ENCODE assay signal across 10 cellular contexts in the genomic region with DNA sequence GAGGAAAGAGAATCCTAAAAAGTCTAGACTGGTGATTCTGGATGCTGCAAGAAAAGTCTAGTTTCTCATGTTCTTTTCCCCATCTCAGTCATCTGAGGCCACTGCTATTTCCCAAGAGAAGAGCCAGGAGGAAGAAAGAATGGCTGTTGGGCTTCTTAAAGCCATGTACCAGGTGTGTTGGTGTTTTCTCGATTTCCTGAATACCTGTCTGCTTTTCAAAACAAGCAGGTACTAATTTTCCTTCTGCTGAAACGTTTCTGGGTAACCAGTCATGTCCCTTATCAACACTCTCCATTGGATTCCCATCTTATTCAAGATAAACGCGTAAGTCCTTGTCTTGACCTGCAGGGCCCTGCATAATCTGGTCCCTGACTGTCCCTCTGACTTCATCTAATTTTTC. TPM values are rescaled to one million over a fixed set of nuclear protein-coding genes. Genes with fewer than 3 reads are reported as not detected.
A peak's percentile ranks its signal among the peaks of the same experiment; 100 is the strongest.
DNase-seq lines count a peak whose midpoint lies in the region; ATAC-seq, FAIRE-seq and TF ChIP-seq lines count a peak whose summit lies in the region.
"Had no signal": no experiment of that assay in that cellular context is flagged by ENCODE, and none has a peak within 500 bp of the region (broad histone marks: within the 10 kb centered on the region; RNA-seq: fewer than 3 reads in every experiment).

No MANE protein-coding gene starts in this region.

- H3F3A ChIP-seq in GM23338 (replicated peaks; ENCODE audit: low read depth), result no peaks in the 10 kb centered on the region

- H3K27ac ChIP-seq in A549 (no peak overlapping the region), GM23338 (ENCODE audit: low read depth) (no peak overlapping the region), ascending aorta (no peak overlapping the region), mesodermal cell (ENCODE audit: low read depth, low read length, severe bottlenecking) (no peak overlapping the region)

- CTCF ChIA-PET in A549 (lab: Yijun Ruan, JAX), result interaction anchor here (0.6 to 0.7 kb wide), 3 partner anchors 14 to 544 kb away, joined by 3 to 6 read pairs (median 4); no protein-coding TSS in a partner anchor

- no peaks in the 10 kb centered on the region for H3K27me3 ChIP-seq in GM23338 (ENCODE audit: insufficient read depth)
- no peaks in the 10 kb centered on the region for H3K27me3 ChIP-seq in ascending aorta

- H3K9me2 ChIP-seq in GM23338 (ENCODE audit: insufficient read depth), result no peaks in the 10 kb centered on the region

- no peak for TF ChIP-seq RAD21 in A549 (conservative IDR thresholded peaks at IDR 0.05 in 1 of 2, IDR thresholded peaks at IDR 0.05 in 1 of 2)

- H3K4me2 ChIP-seq in A549 (peak overlapping the region; percentile 71), GM23338 (peak overlapping the region; percentile 97)

- peaks cover 14% of the 10 kb centered on the region for H3K27me3 Mint-ChIP-seq in GM23338 (ENCODE audit: insufficient read depth, low read depth, poor library complexity)

- no peaks in the 10 kb centered on the region; the same call in 1 of the 2 replicates for H3K79me2 ChIP-seq in GM23338 (replicated peaks; ENCODE audit: insufficient read depth)

- no peaks in the 10 kb centered on the region for H3K36me3 ChIP-seq in GM23338 (ENCODE audit: insufficient read depth)
- H3K36me3 ChIP-seq in ascending aorta, result peaks cover 9 to 23% of the 10 kb centered on the region in 2 donors
- H3K36me3 ChIP-seq in mesodermal cell (ENCODE audit: control insufficient read depth, insufficient read depth, low read length), result peaks cover 25% of the 10 kb centered on the region

- H3K4me1 Mint-ChIP-seq in GM23338, result peaks cover 12% of the 10 kb centered on the region

- H3K4me1 ChIP-seq in A549 (no peaks in the 10 kb centered on the region), GM23338 (ENCODE audit: insufficient read depth) (peaks cover 7% of the 10 kb centered on the region; the same call in 1 of the 2 replicates), ascending aorta (peaks cover 6 to 7% of the 10 kb centered on the region in 2 donors), mesodermal cell (ENCODE audit: control insufficient read depth, insufficient read depth, low read length, poor library complexity, severe bottlenecking) (no peaks in the 10 kb centered on the region)

- H3K4me3 ChIP-seq in A549, result no peak overlapping the region
- peak overlapping the region; percentile 99 for H3K4me3 ChIP-seq in GM23338
- H3K4me3 ChIP-seq in ascending aorta, result peak overlapping the region; percentile 66 to 83
- peak overlapping the region; percentile 83 for H3K4me3 ChIP-seq in mesodermal cell (ENCODE audit: extremely low read depth, insufficient read depth, low read length, poor library complexity, severe bottlenecking)

- no peak for TF ChIP-seq POLR2A in A549 (IDR thresholded peaks at IDR 0.05; ENCODE audit: low read length)

- WGBS in A549 (ENCODE audit: missing lambda C conversion rate), result 66% methylated on average over 4 of the region's 4 CpGs
- 94 to 95% methylated on average over 4 of the region's 4 CpGs for WGBS in mesodermal cell (ENCODE audit: insufficient coverage in 2 of 2), 2 experiments

- peaks cover 77% of the 10 kb centered on the region for H3K9me3 ChIP-seq in A549
- H3K9me3 ChIP-seq in ascending aorta, result peaks cover 3 to 40% of the 10 kb centered on the region in 2 donors
- H3K9me3 ChIP-seq in mesodermal cell (ENCODE audit: control insufficient read depth, low read length), result peaks cover 44% of the 10 kb centered on the region

- peak overlapping the region; percentile 98 for H3K4me3 Mint-ChIP-seq in GM23338

- no peak for TF ChIP-seq CTCF in A549 (IDR thresholded peaks at IDR 0.05)
- TF ChIP-seq CTCF in GM23338 (conservative IDR thresholded peaks at IDR 0.05; ENCODE audit: low read depth in 2 of 2), result no peak
- no peak for TF ChIP-seq CTCF in ascending aorta (IDR thresholded peaks at IDR 0.05)

- H2AFZ ChIP-seq in GM23338, result no peak overlapping the region

- no peak overlapping the region for H3K27ac Mint-ChIP-seq in GM23338

- no peak for DNase-seq in A549 (ENCODE audit: low read depth in 1 of 2, low spot score in 1 of 2)
- DNase-seq in GM23338 (ENCODE audit: low spot score), result no peak
- no peak for DNase-seq in ascending aorta (ENCODE audit: low spot score in 2 of 2)
- DNase-seq in DMS114 treated with DMSO at 0.1 percent for 48 hours (lab: John Stamatoyannopoulos, UW; ENCODE audit: unreplicated experiment), result no peak
- DNase-seq in iPS-NIHi11 (ENCODE audit: low spot score), result no peak
- no peak for DNase-seq in NCI-H524 treated with DMSO at 0.1 percent for 48 hours (lab: John Stamatoyannopoulos, UW)
- no peak for DNase-seq in GM19238 (ENCODE audit: insufficient read length, low spot score)
- DNase-seq: GF-D8, NCI-H1092 had no signal

- POLR2A ChIA-PET in A549 (lab: Yijun Ruan, JAX), result interaction anchor here (0.6 to 0.7 kb wide), 2 partner anchors 253 to 1294 kb away, joined by 4 to 5 read pairs; no protein-coding TSS in a partner anchor

- TF ChIP-seq EP300 in A549 (IDR thresholded peaks at IDR 0.05), result no peak

- intact Hi-C loops in ascending aorta (cut with DNase I), result no loop called here

- no peaks in the 10 kb centered on the region for H4K20me1 ChIP-seq in GM23338 (replicated peaks; ENCODE audit: insufficient read depth)

- ATAC-seq in A549 (no peak), GM23338 (no peak)

- H3K36me3 Mint-ChIP-seq in GM23338 (ENCODE audit: low read depth), result peaks cover 11% of the 10 kb centered on the region

- peaks cover 4% of the 10 kb centered on the region for H3K9me3 Mint-ChIP-seq in GM23338

- peak; percentile 28 for FAIRE-seq in A549 (lab: Jason Lieb, UNC)

TF ChIP-seq in A549, 52 proteins besides CTCF, POLR2A, EP300 and RAD21 (continues in another document):
- no peak for TF ChIP-seq RCOR1 (IDR thresholded peaks at IDR 0.05; ENCODE audit: low read depth, low read length)
- no peak for TF ChIP-seq CBX8 (IDR thresholded peaks at IDR 0.05)
- TF ChIP-seq CEBPB (IDR thresholded peaks at IDR 0.05), result no peak
- TF ChIP-seq TP53 (CRISPR knock-in tag; IDR thresholded peaks at IDR 0.05), result no peak
- TF ChIP-seq CHD4 (IDR thresholded peaks at IDR 0.05; ENCODE audit: borderline replicate concordance), result no peak
- TF ChIP-seq JUN (IDR thresholded peaks at IDR 0.05), result no peak

TF ChIP-seq in GM23338, 12 proteins besides CTCF, POLR2A, EP300 and RAD21 (continues in another document):
- TF ChIP-seq EZH2 (IDR thresholded peaks at IDR 0.05; ENCODE audit: low read depth, unreplicated experiment) (no peak), ZNF331 (CRISPR knock-in tag; IDR thresholded peaks at IDR 0.05; ENCODE audit: low read depth) (no peak), POLR2AphosphoS5 (IDR thresholded peaks at IDR 0.05; ENCODE audit: low read depth) (no peak), JUNB (IDR thresholded peaks at IDR 0.05; ENCODE audit: unreplicated experiment) (no peak)

RNA-seq across cellular contexts. Expression of a gene that starts 1.1 kb away (rescaled TPM):
- polyA plus RNA-seq in A549 (2011; rRNA removed) (7.8 and 7.9 TPM in 2 replicates), A549 (2017; fragmentation: RNase III; extraction: RNeasy Plus Mini Kit Qiagen cat#74134 plus additional on column Dnase treatment) (2.9 to 3.7 TPM (median 3.7 TPM) in 3 replicates), GM23338 (2016; fragmentation: Nextera tagmentation; extraction: Ambion mirVana) (3.4 and 6.6 TPM in 2 replicates)
- 1.1 TPM in 2 replicates for polyA plus RNA-seq in A549 (2012; cell fraction: cytosol; rRNA removed)
- polyA plus RNA-seq in A549 (2012; cell fraction: nucleus; rRNA removed), result 0.49 and 1.5 TPM in 2 replicates
- polyA minus RNA-seq in A549 (2011; rRNA and poly(A)+ RNA removed), result 5.7 and 5.9 TPM in 2 replicates
- 3.5 and 6.8 TPM in 2 replicates for total RNA-seq in GM23338 (2014; rRNA removed; shearing (Covaris generic))
- total RNA-seq in ascending aorta, result 2.3 TPM
- 4.3 TPM for polyA plus RNA-seq in mesodermal cell (2013, experiment 1 of 2)
- polyA plus RNA-seq in mesodermal cell (2013, experiment 2 of 2), result 4.9 TPM

RNA-seq across cellular contexts. Expression of a gene that starts 3.0 kb away (rescaled TPM):
- polyA plus RNA-seq in A549 (2011; rRNA removed) (10.6 and 11.1 TPM in 2 replicates), A549 (2017; fragmentation: RNase III; extraction: RNeasy Plus Mini Kit Qiagen cat#74134 plus additional on column Dnase treatment) (6.3 to 6.6 TPM (median 6.5 TPM) in 3 replicates), GM23338 (2016; fragmentation: Nextera tagmentation; extraction: Ambion mirVana) (6.4 and 7.9 TPM in 2 replicates)
- polyA plus RNA-seq in A549 (2012; cell fraction: cytosol; rRNA removed), result 1.9 and 2.0 TPM in 2 replicates
- 1.6 and 1.7 TPM in 2 replicates for polyA plus RNA-seq in A549 (2012; cell fraction: nucleus; rRNA removed)
- 4.8 and 8.1 TPM in 2 replicates for polyA minus RNA-seq in A549 (2011; rRNA and poly(A)+ RNA removed)
- 17.5 and 18.7 TPM in 2 replicates for total RNA-seq in GM23338 (2014; rRNA removed; shearing (Covaris generic))
- 0.11 TPM for total RNA-seq in ascending aorta
- 6.5 TPM for polyA plus RNA-seq in mesodermal cell (2013, experiment 1 of 2)
- polyA plus RNA-seq in mesodermal cell (2013, experiment 2 of 2), result 7.9 TPM

RNA-seq across cellular contexts. Expression of a gene that starts 36.5 kb away (rescaled TPM):
- polyA plus RNA-seq in A549 (2011; rRNA removed) (0.12 and 0.16 TPM in 2 replicates), A549 (2017; fragmentation: RNase III; extraction: RNeasy Plus Mini Kit Qiagen cat#74134 plus additional on column Dnase treatment) (0.04 to 0.17 TPM (median 0.07 TPM) in 3 replicates), GM23338 (2016; fragmentation: Nextera tagmentation; extraction: Ambion mirVana) (6.8 and 8.0 TPM in 2 replicates)
- polyA plus RNA-seq in A549 (2012; cell fraction: cytosol; rRNA removed), result 0.01 and 0.03 TPM in 2 replicates
- polyA plus RNA-seq in A549 (2012; cell fraction: nucleus; rRNA removed), result 0.11 and 0.17 TPM in 2 replicates
- 0.29 TPM in 2 replicates for polyA minus RNA-seq in A549 (2011; rRNA and poly(A)+ RNA removed)
- 11.4 and 13.5 TPM in 2 replicates for total RNA-seq in GM23338 (2014; rRNA removed; shearing (Covaris generic))
- 3.6 TPM for total RNA-seq in ascending aorta
- polyA plus RNA-seq in mesodermal cell (2013, experiment 1 of 2), result 3.0 TPM
- polyA plus RNA-seq in mesodermal cell (2013, experiment 2 of 2), result 3.0 TPM

Comparison
In these comparisons a context has a peak if more than half of its experiments do, and no peak if none do; other contexts are left out.
1. RNA of a gene that starts 3.0 kb away (total RNA-seq): 17.5 to 18.7 TPM in GM23338; 0.11 TPM in ascending aorta (single experiment); every median in the first group is over 10 times any median in the second.